Comparison of ENCODE assay signal across 13 cellular contexts in the genomic region with DNA sequence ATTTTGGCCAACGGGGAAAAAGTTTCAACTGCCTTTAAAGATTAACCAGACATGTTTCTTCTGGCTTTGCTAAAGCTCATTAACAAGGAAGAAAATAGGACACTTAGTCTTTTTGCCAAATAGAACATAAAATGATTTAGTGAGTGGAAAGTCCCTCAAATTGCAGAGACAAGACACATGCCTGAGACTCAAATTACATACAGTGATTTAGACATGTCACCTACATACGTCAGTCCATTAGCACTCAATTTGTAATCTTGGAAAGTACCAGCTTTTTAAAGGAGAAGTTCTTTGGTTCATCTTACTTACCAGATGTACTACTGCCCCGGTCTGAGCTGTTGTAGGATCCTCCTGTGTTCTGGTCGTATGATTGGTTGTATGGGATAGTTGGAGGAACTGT.
DNase-seq lines count a peak whose midpoint lies in the region; ATAC-seq, FAIRE-seq and TF ChIP-seq lines count a peak whose summit lies in the region.
"Had no signal": no experiment of that assay in that cellular context is flagged by ENCODE, and none has a peak within 500 bp of the region (broad histone marks: within the 10 kb centered on the region; RNA-seq: fewer than 3 reads in every experiment).

No MANE protein-coding gene starts in this region.

- no peak overlapping the region for H3K27ac ChIP-seq in kidney (ENCODE audit: low read depth in 2 of 2, low read length in 2 of 2)
- H3K27ac ChIP-seq: parathyroid adenoma, thyroid gland had no signal

- H3K9ac ChIP-seq in kidney (ENCODE audit: low read length in 2 of 2): no peak overlapping the region
- H3K9ac ChIP-seq: parathyroid adenoma had no signal

- FAIRE-seq in kidney (lab: Jason Lieb, UNC): peak; percentile 53

- TF ChIP-seq CTCF in choroid plexus epithelial cell (conservative IDR thresholded peaks at IDR 0.05; ENCODE audit: low read depth, low read length) (no peak), kidney (IDR thresholded peaks at IDR 0.05; ENCODE audit: borderline replicate concordance, extremely low read depth, insufficient read depth) (no peak)

- no peaks in the 10 kb centered on the region for H3K36me3 ChIP-seq in kidney (ENCODE audit: control insufficient read depth in 1 of 2, insufficient read depth in 2 of 2, low read length in 2 of 2)
- H3K36me3 ChIP-seq: thyroid gland had no signal

- peaks cover 0 to 3% of the 10 kb centered on the region in 2 donors for H3K4me1 ChIP-seq in kidney (ENCODE audit: control insufficient read depth in 1 of 2, insufficient read depth in 1 of 2, low read depth in 1 of 2, low read length in 2 of 2)
- H3K4me1 ChIP-seq: parathyroid adenoma, thyroid gland had no signal

- ATAC-seq in HG02610 (IDR thresholded peaks at IDR 0.05; ENCODE audit: unreplicated experiment) (peak; percentile 49), GM19452 (IDR thresholded peaks at IDR 0.05; ENCODE audit: unreplicated experiment) (no peak)
- ATAC-seq: left colon had no signal

- intact Hi-C loops in kidney (cut with DNase I): no loop called here

- H3K4me3 ChIP-seq in choroid plexus epithelial cell (ENCODE audit: low read depth, low read length): no peak overlapping the region
- H3K4me3 ChIP-seq in kidney (ENCODE audit: low read length in 2 of 2): peak overlapping the region; percentile 30 to 36
- H3K4me3 ChIP-seq: thyroid gland had no signal

- no peaks in the 10 kb centered on the region for H3K9me3 ChIP-seq in kidney (ENCODE audit: control insufficient read depth in 1 of 2, low read length in 2 of 2)
- H3K9me3 ChIP-seq: thyroid gland had no signal

- DNase-seq in choroid plexus epithelial cell (ENCODE audit: low read depth) (peak; percentile 69), kidney (no peak), NCI-H1048 (lab: John Stamatoyannopoulos, UW) (no peak), T1000 (lab: John Stamatoyannopoulos, UW) (no peak), NCI-H1694 (lab: John Stamatoyannopoulos, UW) (no peak)
- DNase-seq: activated CD4-positive, alpha-beta T cell treated with anti-CD3 and anti-CD28 coated beads, Interleukin-2, amount 50 U/mL, for 4 hours; C1 segment of cervical spinal cord; left colon; NCI-H1092 treated with DMSO at 0.1 percent for 48 hours; thyroid gland had no signal
